1 cellular context compared by ENCODE assay signal in the genomic region with DNA sequence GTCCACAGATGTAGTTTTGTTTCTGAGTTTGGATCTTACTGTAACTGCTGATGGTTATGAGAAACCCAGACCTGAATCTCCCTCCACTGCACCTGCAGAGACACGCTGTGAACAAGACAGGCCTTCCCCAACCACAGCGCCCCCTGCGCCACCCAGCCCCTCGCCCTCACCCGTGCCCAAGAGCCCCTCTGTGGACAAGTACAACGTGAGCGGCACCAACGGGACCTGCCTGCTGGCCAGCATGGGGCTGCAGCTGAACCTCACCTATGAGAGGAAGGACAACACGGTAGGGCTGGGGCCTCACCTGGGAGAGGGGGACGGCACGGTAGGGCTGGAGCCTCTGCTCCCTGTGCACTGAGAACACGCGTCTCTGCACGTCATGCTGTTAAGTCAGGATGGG.
TF ChIP-seq lines count a peak whose summit lies in the region.

No MANE protein-coding gene starts in this region.

TF ChIP-seq in IMR-90, 13 proteins besides CTCF, POLR2A, EP300 and RAD21:
- TF ChIP-seq, protein P1, sequence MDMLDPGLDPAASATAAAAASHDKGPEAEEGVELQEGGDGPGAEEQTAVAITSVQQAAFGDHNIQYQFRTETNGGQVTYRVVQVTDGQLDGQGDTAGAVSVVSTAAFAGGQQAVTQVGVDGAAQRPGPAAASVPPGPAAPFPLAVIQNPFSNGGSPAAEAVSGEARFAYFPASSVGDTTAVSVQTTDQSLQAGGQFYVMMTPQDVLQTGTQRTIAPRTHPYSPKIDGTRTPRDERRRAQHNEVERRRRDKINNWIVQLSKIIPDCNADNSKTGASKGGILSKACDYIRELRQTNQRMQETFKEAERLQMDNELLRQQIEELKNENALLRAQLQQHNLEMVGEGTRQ (IDR thresholded peaks at IDR 0.05; ENCODE audit: low read depth, low read length), result no peak
- no peak for TF ChIP-seq RFX5 (IDR thresholded peaks at IDR 0.05; ENCODE audit: low read depth, low read length)
- no peak for TF ChIP-seq ELK1 (IDR thresholded peaks at IDR 0.05; ENCODE audit: borderline replicate concordance, low read depth, low read length)
- TF ChIP-seq FOS (IDR thresholded peaks at IDR 0.05; ENCODE audit: low read depth, low read length), result no peak
- TF ChIP-seq RCOR1 (IDR thresholded peaks at IDR 0.05; ENCODE audit: insufficient replicate concordance, low read length), result no peak
- TF ChIP-seq BHLHE40 (IDR thresholded peaks at IDR 0.05; ENCODE audit: low read depth, low read length), result no peak
- TF ChIP-seq MAZ (IDR thresholded peaks at IDR 0.05; ENCODE audit: borderline replicate concordance, low read depth, low read length), result no peak
- no peak for TF ChIP-seq SMC3 (IDR thresholded peaks at IDR 0.05; ENCODE audit: low read depth, low read length)
- no peak for TF ChIP-seq CEBPB (IDR thresholded peaks at IDR 0.05; ENCODE audit: low read depth, low read length)
- TF ChIP-seq MAFK (IDR thresholded peaks at IDR 0.05; ENCODE audit: low read depth, low read length), result no peak
- TF ChIP-seq NFE2L2 (IDR thresholded peaks at IDR 0.05; ENCODE audit: low read depth, low read length), result no peak
- TF ChIP-seq MXI1 (IDR thresholded peaks at IDR 0.05; ENCODE audit: borderline replicate concordance, low read depth, low read length), result no peak
TF ChIP-seq in IMR-90: peak in this region for 0.
